Comparison of ENCODE assay signal across 10 cellular contexts in the genomic region with DNA sequence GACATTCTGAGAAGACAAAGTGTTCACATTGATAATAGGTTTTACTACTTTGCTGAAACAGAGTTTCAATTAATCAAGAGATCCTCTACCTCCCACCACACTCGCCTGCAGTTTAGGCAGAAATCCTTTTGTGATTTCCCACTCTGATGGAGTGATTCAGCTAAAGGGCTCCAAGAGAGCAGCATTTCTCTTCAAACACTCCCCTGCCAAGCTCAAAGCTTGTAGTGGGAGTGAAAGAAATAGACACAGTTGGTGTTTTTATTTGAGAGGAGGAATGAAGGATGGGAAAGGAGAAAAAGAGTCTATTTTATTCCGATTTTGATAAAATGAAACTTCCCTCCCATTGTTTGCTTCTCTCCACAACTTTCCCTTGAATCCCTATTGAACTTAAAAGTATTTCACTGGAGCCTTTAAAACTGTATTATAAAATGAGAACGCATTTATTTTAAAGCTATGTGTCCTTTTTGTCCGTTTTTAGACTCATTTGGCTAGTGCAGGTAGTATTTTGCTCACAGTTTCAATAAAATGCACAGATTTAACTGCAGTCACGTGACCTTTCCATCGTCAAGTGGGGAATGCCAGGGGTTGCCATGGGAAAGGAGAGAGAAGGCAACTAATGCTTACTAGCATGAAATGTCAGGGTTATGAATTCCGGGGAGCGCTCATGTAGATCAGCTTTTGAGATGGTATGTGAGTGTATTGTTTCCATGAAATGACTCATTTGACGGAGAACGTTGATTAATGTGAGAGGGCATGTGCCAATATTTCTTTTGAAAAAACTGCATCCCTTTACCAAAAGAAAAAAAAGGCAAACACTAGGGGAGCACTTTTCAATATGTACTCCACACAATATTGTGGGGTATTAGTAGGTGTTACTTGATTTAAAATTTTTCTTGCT. TPM values are rescaled to one million over a fixed set of nuclear protein-coding genes. Genes with fewer than 3 reads are reported as not detected.
DNase-seq lines count a peak whose midpoint lies in the region; ATAC-seq, FAIRE-seq and TF ChIP-seq lines count a peak whose summit lies in the region.
"Had no signal": no experiment of that assay in that cellular context is flagged by ENCODE, and none has a peak within 500 bp of the region (broad histone marks: within the 10 kb centered on the region; RNA-seq: fewer than 3 reads in every experiment).

No MANE protein-coding gene starts in this region.

- no peak for TF ChIP-seq RAD21 in A549 (conservative IDR thresholded peaks at IDR 0.05 in 1 of 2, IDR thresholded peaks at IDR 0.05 in 1 of 2)
- peak; percentile 28 for TF ChIP-seq RAD21 in Ishikawa (IDR thresholded peaks at IDR 0.05; ENCODE audit: low read depth)

- H3K4me1 ChIP-seq in A549, result 0 out of 3 replicates have a peak, but pooled peaks cover 7% of the 10 kb centered on the region

- POLR2A ChIA-PET in A549 (lab: Yijun Ruan, JAX), result interaction anchor here (0.6 kb wide), 1 partner anchor 90 kb away, joined by 3 read pairs; no protein-coding TSS in a partner anchor

- WGBS in A549 (ENCODE audit: missing lambda C conversion rate), result 36% methylated on average over 10 of the region's 10 CpGs

- H3K27ac ChIP-seq in A549, result no peak overlapping the region
- H3K27ac ChIP-seq: C4-2B had no signal

- peak in 1 of 2 experiments; percentile 19 for DNase-seq in A549 (ENCODE audit: low read depth in 1 of 2, low spot score in 1 of 2)
- peak; percentile 86 for DNase-seq in bronchial epithelial cell (ENCODE audit: low read depth)
- peak; percentile 64 for DNase-seq in medulla oblongata (ENCODE audit: extremely low spot score)
- no peak for DNase-seq in MV-4-11 (lab: John Stamatoyannopoulos, UW)
- DNase-seq in NCI-H526 treated with DMSO at 0.1 percent for 48 hours (lab: John Stamatoyannopoulos, UW), result no peak
- no peak for DNase-seq in SKM-1 treated with dmso at 0.1 percent for 144 hours (lab: John Stamatoyannopoulos, UW; ENCODE audit: unreplicated experiment)
- DNase-seq: activated CD8-positive, alpha-beta memory T cell treated with anti-CD3 and anti-CD28 coated beads, Interleukin-2, amount 10 ng/mL, durations not matched to agents 7 days and 5 days had no signal

- H3K4me2 ChIP-seq in A549, result peak overlapping the region; percentile 56

- H3K36me3 ChIP-seq in bronchial epithelial cell (ENCODE audit: control insufficient read depth, insufficient read depth, low read length), result no peaks in the 10 kb centered on the region

- H3K27me3 ChIP-seq in bronchial epithelial cell (ENCODE audit: control insufficient read depth, insufficient read depth, low read length), result no peaks in the 10 kb centered on the region

- no peak overlapping the region for H3K4me3 ChIP-seq in A549
- no peak overlapping the region for H3K4me3 ChIP-seq in bronchial epithelial cell (ENCODE audit: low read depth, low read length)

- ATAC-seq in A549 (peak; percentile 30 to 50; a peak in 2 of 6 replicates), GM19455 (IDR thresholded peaks at IDR 0.05; ENCODE audit: unreplicated experiment) (no peak)
- ATAC-seq: activated CD8-positive, alpha-beta memory T cell treated with anti-CD3 and anti-CD28 coated beads, Interleukin-2, amount 10 ng/mL, durations not matched to agents 7 days and 5 days had no signal

- no peaks in the 10 kb centered on the region for H3K9me3 ChIP-seq in A549

- FAIRE-seq in A549 (lab: Jason Lieb, UNC) (no peak), bronchial epithelial cell (lab: Jason Lieb, UNC) (no peak)

- TF ChIP-seq POLR2A in A549 (IDR thresholded peaks at IDR 0.05; ENCODE audit: low read length), result no peak

- TF ChIP-seq CTCF in A549 (IDR thresholded peaks at IDR 0.05) (no peak), bronchial epithelial cell (IDR thresholded peaks at IDR 0.05; ENCODE audit: insufficient read depth, low read length, severe bottlenecking) (peak; percentile 13)

- TF ChIP-seq EP300 in A549 (IDR thresholded peaks at IDR 0.05) (no peak), Ishikawa (IDR thresholded peaks at IDR 0.05; ENCODE audit: borderline replicate concordance) (peak; percentile 94)

- CTCF ChIA-PET in A549 (lab: Yijun Ruan, JAX), result interaction anchor here (0.6 kb wide), 1 partner anchor 639 kb away, joined by 3 read pairs; no protein-coding TSS in a partner anchor

TF ChIP-seq in A549, 52 proteins besides CTCF, POLR2A, EP300 and RAD21:
- TF ChIP-seq KDM5A (IDR thresholded peaks at IDR 0.05) (no peak), HOXB13 (CRISPR knock-in tag; IDR thresholded peaks at IDR 0.05; ENCODE audit: low read depth) (no peak), NR3C1 (IDR thresholded peaks at IDR 0.05) (no peak), CBX2 (IDR thresholded peaks at IDR 0.05; ENCODE audit: borderline replicate concordance, low read depth) (no peak), RARB (CRISPR knock-in tag; IDR thresholded peaks at IDR 0.05) (no peak), FOSL2 (IDR thresholded peaks at IDR 0.05) (no peak), FOSL2 (CRISPR knock-in tag; IDR thresholded peaks at IDR 0.05) (0 out of 2 replicates have a peak, but pooled peaks have one; percentile 26), ZC3H11A (IDR thresholded peaks at IDR 0.05) (no peak), HOXA7 (CRISPR knock-in tag; IDR thresholded peaks at IDR 0.05) (no peak), MAFK (IDR thresholded peaks at IDR 0.05; ENCODE audit: partially characterized antibody) (no peak), RFX5 (IDR thresholded peaks at IDR 0.05) (no peak), EHMT2 (IDR thresholded peaks at IDR 0.05; ENCODE audit: low read depth) (no peak), ZSCAN20 (CRISPR knock-in tag; IDR thresholded peaks at IDR 0.05) (no peak)
- TF ChIP-seq, protein P1, sequence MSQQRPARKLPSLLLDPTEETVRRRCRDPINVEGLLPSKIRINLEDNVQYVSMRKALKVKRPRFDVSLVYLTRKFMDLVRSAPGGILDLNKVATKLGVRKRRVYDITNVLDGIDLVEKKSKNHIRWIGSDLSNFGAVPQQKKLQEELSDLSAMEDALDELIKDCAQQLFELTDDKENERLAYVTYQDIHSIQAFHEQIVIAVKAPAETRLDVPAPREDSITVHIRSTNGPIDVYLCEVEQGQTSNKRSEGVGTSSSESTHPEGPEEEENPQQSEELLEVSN (IDR thresholded peaks at IDR 0.05; ENCODE audit: borderline replicate concordance, low read depth), result no peak
- TF ChIP-seq, protein P2, sequence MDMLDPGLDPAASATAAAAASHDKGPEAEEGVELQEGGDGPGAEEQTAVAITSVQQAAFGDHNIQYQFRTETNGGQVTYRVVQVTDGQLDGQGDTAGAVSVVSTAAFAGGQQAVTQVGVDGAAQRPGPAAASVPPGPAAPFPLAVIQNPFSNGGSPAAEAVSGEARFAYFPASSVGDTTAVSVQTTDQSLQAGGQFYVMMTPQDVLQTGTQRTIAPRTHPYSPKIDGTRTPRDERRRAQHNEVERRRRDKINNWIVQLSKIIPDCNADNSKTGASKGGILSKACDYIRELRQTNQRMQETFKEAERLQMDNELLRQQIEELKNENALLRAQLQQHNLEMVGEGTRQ (IDR thresholded peaks at IDR 0.05), result peak; percentile 71

TF ChIP-seq in Ishikawa, 13 proteins besides CTCF, POLR2A, EP300 and RAD21 (continues in another document):
- TF ChIP-seq CREB1 (IDR thresholded peaks at IDR 0.05; ENCODE audit: low read depth) (no peak), CEBPB (IDR thresholded peaks at IDR 0.05) (peak; percentile 72), FOXM1 (IDR thresholded peaks at IDR 0.05; ENCODE audit: borderline replicate concordance, low read depth) (peak; percentile 79), ZBTB7A (IDR thresholded peaks at IDR 0.05; ENCODE audit: low read depth) (no peak), NFIC (IDR thresholded peaks at IDR 0.05) (peak; percentile 92), YY1 (IDR thresholded peaks at IDR 0.05; ENCODE audit: low read depth) (no peak)
- TF ChIP-seq, protein P3, sequence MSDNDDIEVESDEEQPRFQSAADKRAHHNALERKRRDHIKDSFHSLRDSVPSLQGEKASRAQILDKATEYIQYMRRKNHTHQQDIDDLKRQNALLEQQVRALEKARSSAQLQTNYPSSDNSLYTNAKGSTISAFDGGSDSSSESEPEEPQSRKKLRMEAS (IDR thresholded peaks at IDR 0.05), result peak; percentile 78; the same call in 1 of the 2 replicates
- TF ChIP-seq, protein P4, sequence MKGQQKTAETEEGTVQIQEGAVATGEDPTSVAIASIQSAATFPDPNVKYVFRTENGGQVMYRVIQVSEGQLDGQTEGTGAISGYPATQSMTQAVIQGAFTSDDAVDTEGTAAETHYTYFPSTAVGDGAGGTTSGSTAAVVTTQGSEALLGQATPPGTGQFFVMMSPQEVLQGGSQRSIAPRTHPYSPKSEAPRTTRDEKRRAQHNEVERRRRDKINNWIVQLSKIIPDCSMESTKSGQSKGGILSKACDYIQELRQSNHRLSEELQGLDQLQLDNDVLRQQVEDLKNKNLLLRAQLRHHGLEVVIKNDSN (IDR thresholded peaks at IDR 0.05), result peak; percentile 98
- TF ChIP-seq, protein P5, sequence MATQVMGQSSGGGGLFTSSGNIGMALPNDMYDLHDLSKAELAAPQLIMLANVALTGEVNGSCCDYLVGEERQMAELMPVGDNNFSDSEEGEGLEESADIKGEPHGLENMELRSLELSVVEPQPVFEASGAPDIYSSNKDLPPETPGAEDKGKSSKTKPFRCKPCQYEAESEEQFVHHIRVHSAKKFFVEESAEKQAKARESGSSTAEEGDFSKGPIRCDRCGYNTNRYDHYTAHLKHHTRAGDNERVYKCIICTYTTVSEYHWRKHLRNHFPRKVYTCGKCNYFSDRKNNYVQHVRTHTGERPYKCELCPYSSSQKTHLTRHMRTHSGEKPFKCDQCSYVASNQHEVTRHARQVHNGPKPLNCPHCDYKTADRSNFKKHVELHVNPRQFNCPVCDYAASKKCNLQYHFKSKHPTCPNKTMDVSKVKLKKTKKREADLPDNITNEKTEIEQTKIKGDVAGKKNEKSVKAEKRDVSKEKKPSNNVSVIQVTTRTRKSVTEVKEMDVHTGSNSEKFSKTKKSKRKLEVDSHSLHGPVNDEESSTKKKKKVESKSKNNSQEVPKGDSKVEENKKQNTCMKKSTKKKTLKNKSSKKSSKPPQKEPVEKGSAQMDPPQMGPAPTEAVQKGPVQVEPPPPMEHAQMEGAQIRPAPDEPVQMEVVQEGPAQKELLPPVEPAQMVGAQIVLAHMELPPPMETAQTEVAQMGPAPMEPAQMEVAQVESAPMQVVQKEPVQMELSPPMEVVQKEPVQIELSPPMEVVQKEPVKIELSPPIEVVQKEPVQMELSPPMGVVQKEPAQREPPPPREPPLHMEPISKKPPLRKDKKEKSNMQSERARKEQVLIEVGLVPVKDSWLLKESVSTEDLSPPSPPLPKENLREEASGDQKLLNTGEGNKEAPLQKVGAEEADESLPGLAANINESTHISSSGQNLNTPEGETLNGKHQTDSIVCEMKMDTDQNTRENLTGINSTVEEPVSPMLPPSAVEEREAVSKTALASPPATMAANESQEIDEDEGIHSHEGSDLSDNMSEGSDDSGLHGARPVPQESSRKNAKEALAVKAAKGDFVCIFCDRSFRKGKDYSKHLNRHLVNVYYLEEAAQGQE (IDR thresholded peaks at IDR 0.05; ENCODE audit: low read depth), result no peak

RNA-seq across cellular contexts. Expression of a gene that starts 7.7 kb away (rescaled TPM):
- polyA plus RNA-seq in A549 (2011; rRNA removed) (9.8 and 12.3 TPM in 2 replicates), A549 (2017; fragmentation: RNase III; extraction: RNeasy Plus Mini Kit Qiagen cat#74134 plus additional on column Dnase treatment) (8.5 to 9.1 TPM (median 9.0 TPM) in 3 replicates)
- 1.9 and 2.2 TPM in 2 replicates for polyA plus RNA-seq in A549 (2012; cell fraction: cytosol; rRNA removed)
- polyA plus RNA-seq in A549 (2012; cell fraction: nucleus; rRNA removed), result 0.88 and 1.5 TPM in 2 replicates
- polyA minus RNA-seq in A549 (2011; rRNA and poly(A)+ RNA removed), result 6.5 and 8.0 TPM in 2 replicates
- total RNA-seq in bronchial epithelial cell, result 15.8 and 17.5 TPM in 2 replicates

Comparison
In these comparisons a context has a peak if more than half of its experiments do, and no peak if none do; other contexts are left out.
1. DNase-seq: peak in bronchial epithelial cell (single experiment) and medulla oblongata (single experiment); none in MV-4-11 (single experiment), NCI-H526 treated with DMSO at 0.1 percent for 48 hours (single experiment) and SKM-1 treated with dmso at 0.1 percent for 144 hours (single experiment).